ENCODE assay signal across 23 cellular contexts in the genomic region with DNA sequence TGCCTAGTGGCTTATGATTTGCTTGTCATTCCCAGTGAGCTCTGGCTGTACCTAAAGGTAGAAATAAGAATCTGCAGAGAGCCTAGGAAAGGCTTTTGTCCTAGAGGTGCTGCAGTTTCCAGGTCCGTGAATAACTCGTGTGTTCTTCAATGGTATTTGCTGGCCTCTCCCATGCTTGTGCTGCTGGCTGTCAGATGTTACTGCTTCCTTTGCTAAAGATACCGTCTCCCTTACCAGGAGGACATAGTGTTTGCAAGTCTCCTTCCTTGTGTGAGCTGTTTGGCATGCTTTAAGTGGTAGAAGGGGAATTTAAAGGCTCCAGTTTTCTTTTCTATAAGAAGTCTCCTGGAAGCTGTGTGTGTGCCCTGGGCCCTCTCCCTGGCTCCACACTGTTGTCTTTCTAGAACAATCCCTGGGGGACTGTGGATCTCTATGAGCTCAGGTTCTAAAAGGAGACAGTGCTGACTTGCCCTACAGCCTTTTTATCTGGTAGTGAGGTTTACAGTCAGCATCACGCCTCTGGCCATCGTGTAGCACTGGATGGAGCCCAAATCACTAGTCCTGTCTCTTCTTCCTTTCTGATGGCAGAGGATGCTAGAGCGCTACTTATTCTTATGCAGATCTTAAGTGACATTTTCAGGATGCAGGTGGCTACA.
DNase-seq lines count a peak whose midpoint lies in the region; ATAC-seq, FAIRE-seq and TF ChIP-seq lines count a peak whose summit lies in the region.
"Had no signal": no experiment of that assay in that cellular context is flagged by ENCODE, and none has a peak within 500 bp of the region (broad histone marks: within the 10 kb centered on the region; RNA-seq: fewer than 3 reads in every experiment).

No MANE protein-coding gene starts in this region.

- H3K4me1 Mint-ChIP-seq in neural crest cell: peaks cover 67% of the 10 kb centered on the region

- CTCF ChIA-PET in HepG2 (lab: Yijun Ruan, JAX; ENCODE audit: low intra/inter-chr PET ratio, low total read pairs): no interaction called here

- H3K9ac ChIP-seq in HepG2 (ENCODE audit: insufficient read depth, low read depth, low read length): no peak overlapping the region

- no peak overlapping the region for H3K4me2 ChIP-seq in HepG2 (ENCODE audit: low read depth, low read length)

- no peaks in the 10 kb centered on the region for H3K4me1 ChIP-seq in right lobe of liver
- peaks cover 19% of the 10 kb centered on the region for H3K4me1 ChIP-seq in HepG2 (ENCODE audit: insufficient read depth, low read length)
- peaks cover 9 to 68% (median 38%) of the 10 kb centered on the region in 12 donors for H3K4me1 ChIP-seq in heart left ventricle
- H3K4me1 ChIP-seq: prostate gland had no signal

- TF ChIP-seq EP300 in HepG2 (IDR thresholded peaks at IDR 0.05; ENCODE audit: low read depth in 2 of 2, low read length in 2 of 2) (no peak), HepG2 (CRISPR knock-in tag; IDR thresholded peaks at IDR 0.05; ENCODE audit: borderline replicate concordance) (no peak)

- no peak overlapping the region for H3K4me3 ChIP-seq in right lobe of liver
- no peak overlapping the region for H3K4me3 ChIP-seq in HepG2 (replicated peaks in 1 of 3; ENCODE audit: insufficient read depth in 1 of 3, low read depth in 2 of 3, low read length in 3 of 3)
- H3K4me3 ChIP-seq in heart left ventricle: no peak overlapping the region
- H3K4me3 ChIP-seq in WERI-Rb-1 (ENCODE audit: low read depth, low read length): no peak overlapping the region
- H3K4me3 ChIP-seq: esophagus muscularis mucosa, GM12878, prostate gland had no signal

- TF ChIP-seq POLR2A in right lobe of liver (IDR thresholded peaks at IDR 0.05) (no peak), HepG2 (IDR thresholded peaks at IDR 0.05; ENCODE audit: insufficient read depth in 1 of 2, low read depth in 2 of 2, low read length in 2 of 2) (no peak), heart left ventricle (IDR thresholded peaks at IDR 0.05) (no peak)

- no peaks in the 10 kb centered on the region for H4K20me1 ChIP-seq in HepG2 (ENCODE audit: insufficient read depth, low read length)

- no peak for FAIRE-seq in HepG2 (lab: Jason Lieb, UNC)
- FAIRE-seq: GM12878 had no signal

- BruUV-seq in HepG2 (replicated peaks; lab: Mats Ljungman, UMichigan): no TSS peak

- no peaks in the 10 kb centered on the region for H3K27me3 Mint-ChIP-seq in neural crest cell (ENCODE audit: low read depth)
- H3K27me3 Mint-ChIP-seq: activated T-cell treated with anti-CD3 and anti-CD28 coated beads, Interleukin-2, amount 50 U/mL, for 24 hours had no signal

- H3K36me3 ChIP-seq in right lobe of liver (no peaks in the 10 kb centered on the region), HepG2 (replicated peaks in 1 of 2; ENCODE audit: control insufficient read depth in 1 of 2, insufficient read depth in 2 of 2, low read length in 2 of 2) (no peaks in the 10 kb centered on the region), heart left ventricle (no peaks in the 10 kb centered on the region), WERI-Rb-1 (peaks cover 20% of the 10 kb centered on the region)
- H3K36me3 ChIP-seq: brain microvascular endothelial cell, esophagus muscularis mucosa, prostate gland had no signal

- POLR2A ChIA-PET in HepG2 (lab: Yijun Ruan, JAX): no interaction called here

- H2AFZ ChIP-seq in HepG2 (ENCODE audit: low read length): no peak overlapping the region

- H3K36me3 Mint-ChIP-seq in neural crest cell (ENCODE audit: low read depth): peaks cover 27% of the 10 kb centered on the region

- peak overlapping the region; percentile 7 for H3K27ac Mint-ChIP-seq in neural crest cell (ENCODE audit: unreplicated experiment)
- H3K27ac Mint-ChIP-seq: activated T-cell treated with anti-CD3 and anti-CD28 coated beads, Interleukin-2, amount 50 U/mL, for 24 hours had no signal

- TF ChIP-seq CTCF in right lobe of liver (IDR thresholded peaks at IDR 0.05) (no peak), HepG2 (CRISPR knock-in tag; IDR thresholded peaks at IDR 0.05) (no peak), heart left ventricle (IDR thresholded peaks at IDR 0.05) (no peak), neural crest cell (conservative IDR thresholded peaks at IDR 0.05) (no peak), WERI-Rb-1 (IDR thresholded peaks at IDR 0.05; ENCODE audit: low read depth, low read length) (no peak)

- H3K27me3 ChIP-seq in right lobe of liver (no peaks in the 10 kb centered on the region), HepG2 (ENCODE audit: control insufficient read depth in 1 of 2, insufficient read depth in 2 of 2, low read length in 2 of 2) (no peaks in the 10 kb centered on the region), heart left ventricle (no peaks in the 10 kb centered on the region), WERI-Rb-1 (ENCODE audit: insufficient read depth, low read depth, severe bottlenecking) (no peaks in the 10 kb centered on the region)
- H3K27me3 ChIP-seq: brain microvascular endothelial cell, esophagus muscularis mucosa had no signal

- no peak overlapping the region for H3K27ac ChIP-seq in right lobe of liver
- H3K27ac ChIP-seq in HepG2 (ENCODE audit: extremely low read length, insufficient read depth, low read length): no peak overlapping the region
- peak overlapping the region in 10 of 12 donors; percentile 15 to 65 (median 50) for H3K27ac ChIP-seq in heart left ventricle
- no peak overlapping the region for H3K27ac ChIP-seq in WERI-Rb-1
- H3K27ac ChIP-seq: brain microvascular endothelial cell, esophagus muscularis mucosa, prostate gland had no signal

- no peak for DNase-seq in right lobe of liver
- no peak for DNase-seq in HepG2 (ENCODE audit: low spot score)
- no peak for DNase-seq in heart left ventricle
- no peak for DNase-seq in neural crest cell (ENCODE audit: low read depth, low spot score)
- no peak for DNase-seq in left lobe of liver (ENCODE audit: low spot score)
- DNase-seq in Kasumi-1 (lab: John Stamatoyannopoulos, UW): no peak
- no peak for DNase-seq in WERI-Rb-1
- DNase-seq: ACHN; activated CD4-positive, alpha-beta T cell treated with anti-CD3 and anti-CD28 coated beads, Interleukin-2, amount 50 U/mL, for 48 hours; activated T-cell treated with anti-CD3 and anti-CD28 coated beads, Interleukin-2, amount 50 U/mL, for 24 hours; brain microvascular endothelial cell; DMS153; effector CD4-positive, alpha-beta T cell; HCEC 1CT; NCI-H1436; NCI-H748 treated with DMSO at 0.1 percent for 48 hours; stimulated activated CD4-positive, alpha-beta T cell treated with anti-CD3 and anti-CD28 coated beads, Interleukin-4, amount 100 ng/mL, for 24 hours had no signal

- no peak for TF ChIP-seq RAD21 in HepG2 (CRISPR knock-in tag; IDR thresholded peaks at IDR 0.05)

- peaks cover 9% of the 10 kb centered on the region for H3K9me3 Mint-ChIP-seq in neural crest cell

- no peaks in the 10 kb centered on the region for H3K79me2 ChIP-seq in HepG2 (ENCODE audit: insufficient read depth, low read length)

- ATAC-seq in right lobe of liver: peak in 3 of 4 donors; percentile 23 to 49 (median 34)
- ATAC-seq in HepG2: no peak
- ATAC-seq in heart left ventricle: peak; percentile 67 to 79 (median 72)
- no peak for ATAC-seq in GM19452 (IDR thresholded peaks at IDR 0.05; ENCODE audit: unreplicated experiment)
- ATAC-seq in left lobe of liver: no peak
- ATAC-seq: activated naive CD4-positive, alpha-beta T cell treated with anti-CD3 and anti-CD28 coated beads, Interleukin-2, amount 50 U/mL, for 72 hours; GM12878 had no signal

- intact Hi-C loops in right lobe of liver (cut with DNase I): no loop called here
- intact Hi-C loops in HepG2 (cut with micrococcal nuclease; ENCODE audit: unreplicated experiment): no loop called here
- intact Hi-C loops in heart left ventricle (cut with DNase I): no loop called here

- in situ Hi-C loops in HepG2 (cut with HindIII; ENCODE audit: extremely low pct_ligation_motif_present, low pct_unique_long_range_greater_than_20kb): no loop called here

- 74% methylated on average over 6 of the region's 6 CpGs for WGBS in right lobe of liver (ENCODE audit: insufficient coverage, low coverage, low lambda C conversion rate, missing lambda C conversion rate)
- WGBS in HepG2 (ENCODE audit: low lambda C conversion rate): 92% methylated on average over 6 of the region's 6 CpGs
- 19 to 27% (median 24%) methylated on average over 6 of the region's 6 CpGs for WGBS in heart left ventricle, 4 donors

- no peaks in the 10 kb centered on the region for H3K9me3 ChIP-seq in right lobe of liver
- peaks cover 4% of the 10 kb centered on the region; the same call in 1 of the 2 replicates for H3K9me3 ChIP-seq in HepG2 (ENCODE audit: low read length)
- no peaks in the 10 kb centered on the region for H3K9me3 ChIP-seq in heart left ventricle
- peaks cover 12% of the 10 kb centered on the region for H3K9me3 ChIP-seq in WERI-Rb-1 (ENCODE audit: severe bottlenecking)
- H3K9me3 ChIP-seq: esophagus muscularis mucosa, prostate gland had no signal

- H3K4me3 Mint-ChIP-seq in neural crest cell: no peak overlapping the region
- H3K4me3 Mint-ChIP-seq: activated T-cell treated with anti-CD3 and anti-CD28 coated beads, Interleukin-2, amount 50 U/mL, for 24 hours; CD14-positive monocyte had no signal

TF ChIP-seq in HepG2, 621 proteins besides CTCF, POLR2A, EP300 and RAD21 (continues in another document):
- TF ChIP-seq, protein P1, sequence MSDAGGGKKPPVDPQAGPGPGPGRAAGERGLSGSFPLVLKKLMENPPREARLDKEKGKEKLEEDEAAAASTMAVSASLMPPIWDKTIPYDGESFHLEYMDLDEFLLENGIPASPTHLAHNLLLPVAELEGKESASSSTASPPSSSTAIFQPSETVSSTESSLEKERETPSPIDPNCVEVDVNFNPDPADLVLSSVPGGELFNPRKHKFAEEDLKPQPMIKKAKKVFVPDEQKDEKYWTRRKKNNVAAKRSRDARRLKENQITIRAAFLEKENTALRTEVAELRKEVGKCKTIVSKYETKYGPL (CRISPR knock-in tag; IDR thresholded peaks at IDR 0.05): no peak
- TF ChIP-seq, protein P2, sequence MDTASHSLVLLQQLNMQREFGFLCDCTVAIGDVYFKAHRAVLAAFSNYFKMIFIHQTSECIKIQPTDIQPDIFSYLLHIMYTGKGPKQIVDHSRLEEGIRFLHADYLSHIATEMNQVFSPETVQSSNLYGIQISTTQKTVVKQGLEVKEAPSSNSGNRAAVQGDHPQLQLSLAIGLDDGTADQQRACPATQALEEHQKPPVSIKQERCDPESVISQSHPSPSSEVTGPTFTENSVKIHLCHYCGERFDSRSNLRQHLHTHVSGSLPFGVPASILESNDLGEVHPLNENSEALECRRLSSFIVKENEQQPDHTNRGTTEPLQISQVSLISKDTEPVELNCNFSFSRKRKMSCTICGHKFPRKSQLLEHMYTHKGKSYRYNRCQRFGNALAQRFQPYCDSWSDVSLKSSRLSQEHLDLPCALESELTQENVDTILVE (CRISPR knock-in tag; IDR thresholded peaks at IDR 0.05): no peak
- TF ChIP-seq MAF1 (CRISPR knock-in tag; IDR thresholded peaks at IDR 0.05; ENCODE audit: borderline replicate concordance) (no peak), ZNF432 (CRISPR knock-in tag; IDR thresholded peaks at IDR 0.05; ENCODE audit: borderline replicate concordance) (no peak), GATA4 (IDR thresholded peaks at IDR 0.05; ENCODE audit: borderline replicate concordance, low read depth) (no peak), GABPB1 (CRISPR knock-in tag; IDR thresholded peaks at IDR 0.05) (no peak), KDM2A (CRISPR knock-in tag; IDR thresholded peaks at IDR 0.05; ENCODE audit: borderline replicate concordance, low read depth) (no peak)

Comparison
In these comparisons a context has a peak if more than half of its experiments do, and no peak if none do; other contexts are left out.
1. ATAC-seq: peak in right lobe of liver (3 of 4) and heart left ventricle (4 of 4); none in HepG2 (single experiment), GM19452 (single experiment) and left lobe of liver (single experiment).
2. H3K27ac ChIP-seq: peak in heart left ventricle (10 of 12); none in right lobe of liver (0 of 3), HepG2 (single experiment) and WERI-Rb-1 (single experiment).